7 cellular contexts compared by ENCODE assay signal in genomic region chr12:6469609-6470374, GRCh38. TPM values are rescaled to one million over a fixed set of nuclear protein-coding genes. Genes with fewer than 3 reads are reported as not detected.
DNase-seq lines count a peak whose midpoint lies in the region; ATAC-seq and TF ChIP-seq lines count a peak whose summit lies in the region.

No MANE protein-coding gene starts in this region.

- H4K20me1 ChIP-seq in HCT116 (ENCODE audit: insufficient read depth): no peaks in the 10 kb centered on the region
- H4K20me1 ChIP-seq in SU-DHL-6 (ENCODE audit: low read depth, low read length): no peaks in the 10 kb centered on the region; the same call in 1 of the 2 replicates

- H3K27ac ChIP-seq in HCT116 (ENCODE audit: low read depth, low read length) (peak overlapping the region; percentile 72; the same call in 1 of the 2 replicates), SU-DHL-6 (ENCODE audit: low read depth, low read length) (peak overlapping the region; percentile 75), skin epidermis (peak overlapping the region in 20 of 21 experiments; percentile 65 to 95 (median 83))

- TF ChIP-seq RAD21 in HCT116 (IDR thresholded peaks at IDR 0.05; ENCODE audit: low read depth): no peak

- peak overlapping the region; percentile 85 for H3K9ac ChIP-seq in HCT116 (ENCODE audit: low read length)
- H3K9ac ChIP-seq in SU-DHL-6 (ENCODE audit: low read length): peak overlapping the region; percentile 91

- TF ChIP-seq CTCF in HCT116 (IDR thresholded peaks at IDR 0.05 in 2 of 3, conservative IDR thresholded peaks at IDR 0.05 in 1 of 3; ENCODE audit: borderline replicate concordance in 1 of 3, insufficient read depth in 1 of 3, low read depth in 2 of 3, low read length in 2 of 3) (no peak), SU-DHL-6 (IDR thresholded peaks at IDR 0.05; ENCODE audit: insufficient read depth, low read length, poor library complexity, severe bottlenecking) (no peak), foreskin fibroblast (IDR thresholded peaks at IDR 0.05; ENCODE audit: low read depth, low read length) (no peak)

- H3K79me2 ChIP-seq in HCT116 (ENCODE audit: insufficient read depth, low read length) (no peaks in the 10 kb centered on the region; the same call in 1 of the 2 replicates), SU-DHL-6 (ENCODE audit: insufficient read depth, low read length) (peaks cover 45% of the 10 kb centered on the region)

- BruUV-seq in HCT116 (replicated peaks; lab: Mats Ljungman, UMichigan): TSS peak; percentile 56

- H3K27me3 ChIP-seq in HCT116 (ENCODE audit: insufficient read depth, low read length) (no peaks in the 10 kb centered on the region), SU-DHL-6 (ENCODE audit: low read length) (no peaks in the 10 kb centered on the region)

- in situ Hi-C loops in ACHN (cut with HindIII; ENCODE audit: low pct_ligation_motif_present, low pct_unique_long_range_greater_than_20kb, low sequenced_read_pairs): no loop called here

- ATAC-seq in HCT116: no peak

- TF ChIP-seq POLR2A in HCT116 (IDR thresholded peaks at IDR 0.05; ENCODE audit: borderline replicate concordance, extremely low read depth, insufficient read depth, insufficient read length): no peak

- CTCF ChIA-PET in HCT116 (lab: Charles Lee): interaction anchor here (1.3 to 1.4 kb wide), 2 partner anchors 15 to 144 kb away, joined by 3 to 6 read pairs; no protein-coding TSS in a partner anchor

- RAD21 ChIA-PET in HCT116 (lab: Charles Lee; ENCODE audit: low non-redundant PET in 1 of 2, low total read pairs in 2 of 2, uncharacterized antibody in 2 of 2, unreplicated experiment in 2 of 2): interaction anchor here in 1 of 2 experiments (1.1 kb wide), 1 partner anchor 23 kb away, joined by 3 read pairs; the partner anchor contains the start of gene MRPL51

- no peaks in the 10 kb centered on the region for H3K9me3 ChIP-seq in HCT116 (ENCODE audit: control insufficient read depth in 1 of 2, insufficient read depth in 1 of 2, low read depth in 1 of 2, low read length in 2 of 2)
- no peaks in the 10 kb centered on the region for H3K9me3 ChIP-seq in SU-DHL-6 (ENCODE audit: insufficient read depth, low read length)

- no peak overlapping the region for H2AFZ ChIP-seq in HCT116 (ENCODE audit: low read depth, low read length, poor library complexity, severe bottlenecking)
- H2AFZ ChIP-seq in SU-DHL-6 (ENCODE audit: low read depth, low read length, severe bottlenecking): peak overlapping the region; percentile 72

- H3K4me1 ChIP-seq in HCT116 (ENCODE audit: control insufficient read depth in 1 of 2, insufficient read depth in 2 of 2, low read length in 2 of 2): peaks cover 11 to 27% of the 10 kb centered on the region in 2 experiments

- peak overlapping the region; percentile 62 to 88 for H3K4me3 ChIP-seq in HCT116 (replicated peaks in 1 of 2; ENCODE audit: low read depth in 1 of 2, low read length in 2 of 2)
- peak overlapping the region; percentile 80 for H3K4me3 ChIP-seq in SU-DHL-6 (ENCODE audit: insufficient read depth, low read length, poor library complexity, severe bottlenecking)
- H3K4me3 ChIP-seq in foreskin fibroblast (ENCODE audit: low read depth in 1 of 2, low read length in 2 of 2): peak overlapping the region; percentile 71 to 83
- H3K4me3 ChIP-seq in skin epidermis: peak overlapping the region; percentile 48 to 76 (median 64)

- H3K9me2 ChIP-seq in HCT116 (ENCODE audit: insufficient read depth) (no peaks in the 10 kb centered on the region), SU-DHL-6 (replicated peaks; ENCODE audit: insufficient read depth, low read length) (no peaks in the 10 kb centered on the region)

- H3F3A ChIP-seq in SU-DHL-6 (ENCODE audit: insufficient read depth): peaks cover 21% of the 10 kb centered on the region

- peak overlapping the region; percentile 100 for H3K4me2 ChIP-seq in HCT116 (ENCODE audit: low read length)
- peak overlapping the region; percentile 88 for H3K4me2 ChIP-seq in SU-DHL-6 (ENCODE audit: low read depth, low read length, poor library complexity, severe bottlenecking)

- POLR2A ChIA-PET in HCT116 (lab: Charles Lee): interaction anchor here (0.9 to 2.9 kb wide), 17 partner anchors 10 to 182 kb away, joined by 3 to 18 read pairs (median 5); partner anchors contain the start of genes GAPDH, LPAR5 and MRPL51

- peaks cover 3 to 8% of the 10 kb centered on the region in 2 experiments; a peak in 3 of 4 replicates for H3K36me3 ChIP-seq in HCT116 (ENCODE audit: control insufficient read depth in 1 of 2, insufficient read depth in 2 of 2, low read length in 2 of 2)
- peaks cover 6% of the 10 kb centered on the region for H3K36me3 ChIP-seq in SU-DHL-6 (ENCODE audit: low read length)

- no peak for DNase-seq in HCT116 (ENCODE audit: low read depth, low spot score)
- DNase-seq in foreskin fibroblast: peak in 1 of 2 donors; percentile 24
- no peak for DNase-seq in SHP77 (lab: John Stamatoyannopoulos, UW)
- no peak for DNase-seq in ACHN
- DNase-seq in activated CD8-positive, alpha-beta memory T cell treated with anti-CD3 and anti-CD28 coated beads, Interleukin-2, amount 50 U/mL, for 48 hours: no peak

- intact Hi-C loops in HCT116 (cut with micrococcal nuclease): loop anchor here (1.0 to 5.0 kb wide), 3 partner anchors 39 to 132 kb away; no protein-coding TSS in a partner anchor

TF ChIP-seq in HCT116, 20 proteins besides CTCF, POLR2A, EP300 and RAD21:
- TF ChIP-seq YY1 (IDR thresholded peaks at IDR 0.05; ENCODE audit: extremely low read depth, insufficient replicate concordance, low read depth, low read length) (no peak), POLR2AphosphoS5 (IDR thresholded peaks at IDR 0.05; ENCODE audit: low read depth, low read length) (0 out of 2 replicates have a peak, but pooled peaks have one; percentile 15), CEBPB (IDR thresholded peaks at IDR 0.05; ENCODE audit: low read depth) (no peak)
TF ChIP-seq in HCT116: peak in this region for 1.

RNA-seq across cellular contexts. Expression of gene VAMP1, which starts 0.7 kb away (rescaled TPM):
- total RNA-seq in HCT116 (2021; ENCODE audit: unreplicated experiment): 12.1 TPM
- polyA plus RNA-seq in HCT116 (2012): 11.2 and 13.0 TPM in 2 replicates

RNA-seq across cellular contexts. Expression of gene TAPBPL, which starts 17.9 kb away (rescaled TPM):
- 0.54 TPM for total RNA-seq in HCT116 (2021; ENCODE audit: unreplicated experiment)
- 0.65 and 0.79 TPM in 2 replicates for polyA plus RNA-seq in HCT116 (2012)

RNA-seq across cellular contexts. Expression of gene MRPL51, which starts 23.3 kb away (rescaled TPM):
- 265 TPM for total RNA-seq in HCT116 (2021; ENCODE audit: unreplicated experiment)
- 104 and 152 TPM in 2 replicates for polyA plus RNA-seq in HCT116 (2012)

RNA-seq across cellular contexts. Expression of gene NCAPD2, which starts 24.1 kb away (rescaled TPM):
- 177 TPM for total RNA-seq in HCT116 (2021; ENCODE audit: unreplicated experiment)
- 145 and 172 TPM in 2 replicates for polyA plus RNA-seq in HCT116 (2012)

RNA-seq across cellular contexts. Expression of gene CD27, which starts 25.0 kb away (rescaled TPM):
- total RNA-seq in HCT116 (2021; ENCODE audit: unreplicated experiment): 0.25 TPM
- 0.13 and 0.27 TPM in 2 replicates for polyA plus RNA-seq in HCT116 (2012)
